8 cellular contexts compared by ENCODE assay signal in genomic region chr5:43192558-43193170, GRCh38. TPM values are rescaled to one million over a fixed set of nuclear protein-coding genes. Genes with fewer than 3 reads are reported as not detected.
A peak's percentile ranks its signal among the peaks of the same experiment; 100 is the strongest.
DNase-seq lines count a peak whose midpoint lies in the region; ATAC-seq and TF ChIP-seq lines count a peak whose summit lies in the region.

No MANE protein-coding gene starts in this region.

- no TSS peak for BruUV-seq in PC-9 (replicated peaks; lab: Mats Ljungman, UMichigan)

- in situ Hi-C loops in GM13976 (cut with MboI; ENCODE audit: low sequenced_read_pairs, unreplicated experiment), result no loop called here

- H3K27me3 ChIP-seq in PC-9 (ENCODE audit: insufficient read depth, low read depth), result 0 out of 2 replicates have a peak, but pooled peaks cover 4% of the 10 kb centered on the region

- TF ChIP-seq CTCF in GM13976 (IDR thresholded peaks at IDR 0.05; ENCODE audit: borderline replicate concordance, control extremely low read depth, extremely low read depth, insufficient read depth, missing control alignments) (no peak), PC-9 (conservative IDR thresholded peaks at IDR 0.05) (no peak)

- no peaks in the 10 kb centered on the region for H3K9me3 ChIP-seq in PC-9 (ENCODE audit: insufficient read depth, low read depth)

- ATAC-seq in HG02610 (IDR thresholded peaks at IDR 0.05; ENCODE audit: unreplicated experiment), result peak; percentile 13

- peaks cover 18% of the 10 kb centered on the region for H3K4me1 ChIP-seq in PC-9 (replicated peaks; ENCODE audit: insufficient read depth)

- peaks cover 22% of the 10 kb centered on the region for H3F3A ChIP-seq in PC-9 (ENCODE audit: insufficient read depth, low read depth)

- H3K36me3 ChIP-seq in PC-9 (ENCODE audit: low read depth), result no peaks in the 10 kb centered on the region

- H3K4me2 ChIP-seq in PC-9, result peak overlapping the region; percentile 75

- CTCF ChIA-PET in PC-9 (lab: Charles Lee), result interaction anchor here (1.0 kb wide), 1 partner anchor 281 kb away, joined by 4 read pairs; no protein-coding TSS in a partner anchor

- H3K4me3 ChIP-seq in PC-9, result peak overlapping the region; percentile 48
- peak overlapping the region; percentile 48 for H3K4me3 ChIP-seq in iPS-11a (ENCODE audit: low read depth, low read length)
- peak overlapping the region; percentile 60 for H3K4me3 ChIP-seq in skeletal muscle cell (ENCODE audit: low read depth, low read length)

- DNase-seq in GM13976 (ENCODE audit: low spot score) (peak; percentile 49), PC-9 (peak in 1 of 2 experiments; percentile 21), astrocyte of the hippocampus (ENCODE audit: low read depth, low spot score) (peak; percentile 53), skeletal muscle cell (ENCODE audit: low read depth) (no peak), SIG-M5 (lab: John Stamatoyannopoulos, UW) (no peak), NCI-H2227 (lab: John Stamatoyannopoulos, UW; ENCODE audit: unreplicated experiment) (no peak)

- POLR2A ChIA-PET in PC-9 (lab: Charles Lee; ENCODE audit: unreplicated experiment), result interaction anchor here (0.6 to 0.7 kb wide), 2 partner anchors 10 to 71 kb away, joined by 3 to 10 read pairs; no protein-coding TSS in a partner anchor

- no peaks in the 10 kb centered on the region for H3K9me2 ChIP-seq in PC-9 (ENCODE audit: insufficient read depth)

- H3K79me2 ChIP-seq in PC-9 (ENCODE audit: low read depth), result no peaks in the 10 kb centered on the region

- H3K27ac ChIP-seq in PC-9, result no peak overlapping the region

- intact Hi-C loops in PC-9 (cut with micrococcal nuclease; ENCODE audit: unreplicated experiment), result no loop called here

- H4K20me1 ChIP-seq in PC-9 (ENCODE audit: insufficient read depth), result no peaks in the 10 kb centered on the region

- peak overlapping the region; percentile 51 for H2AFZ ChIP-seq in PC-9

RNA-seq across cellular contexts. Expression of gene NIM1K, which starts 0.6 kb away (rescaled TPM):
- 0.26 and 0.45 TPM in 2 replicates for total RNA-seq in PC-9 (2021)

Comparison
In these comparisons a context has a peak if more than half of its experiments do, and no peak if none do; other contexts are left out.
1. DNase-seq: peak in GM13976 (single experiment) and astrocyte of the hippocampus (single experiment); none in skeletal muscle cell (single experiment), SIG-M5 (single experiment) and NCI-H2227 (single experiment).
2. Peak in every context shown above with its lines, with median percentiles within 50 percentile points of each other: H3K4me3 ChIP-seq.